In the genomic region with DNA sequence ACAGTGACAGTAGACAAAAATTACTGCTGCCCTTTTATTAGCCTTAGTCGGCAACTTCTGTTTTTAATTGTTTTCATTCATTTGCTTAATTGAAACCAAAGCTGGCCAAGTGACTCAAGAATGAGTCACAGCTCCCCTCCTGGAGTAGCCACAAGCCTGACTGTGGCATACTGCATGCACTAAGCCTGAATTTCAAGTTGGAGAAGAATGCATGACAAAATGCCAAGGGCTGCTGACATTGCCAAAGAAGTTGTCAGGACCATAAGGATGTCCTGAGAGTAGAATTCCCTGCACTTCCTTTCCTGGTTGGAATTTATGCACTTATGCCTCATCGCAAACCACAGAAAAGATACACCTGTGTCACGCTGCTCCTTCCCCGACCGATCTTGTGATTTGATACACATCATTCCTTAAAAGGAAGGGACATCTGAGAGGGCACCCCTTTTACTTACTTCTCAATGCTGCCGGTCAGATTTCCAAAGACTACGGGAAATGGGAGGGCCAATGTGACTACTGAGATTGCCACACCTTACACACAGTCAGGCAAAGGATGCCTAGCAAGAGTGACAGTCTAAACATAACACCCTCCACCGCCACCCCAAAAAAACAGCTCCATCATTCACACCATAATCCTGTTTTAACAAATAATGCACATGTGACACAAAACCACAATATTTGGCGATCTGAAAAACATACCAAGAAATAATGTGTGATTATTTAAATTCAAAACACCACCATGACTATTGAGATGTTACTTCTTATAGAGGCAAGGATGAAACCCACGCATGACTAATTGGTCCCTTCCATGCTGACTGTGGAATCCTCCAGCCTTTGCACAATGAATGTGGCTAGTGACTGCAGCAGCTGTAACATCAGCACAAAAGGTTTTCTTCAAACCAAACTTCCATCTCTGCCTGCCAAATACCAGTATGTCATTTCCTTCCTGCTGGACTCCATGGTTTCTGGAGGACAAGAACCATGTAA, we compare ENCODE assay signal across 9 cellular contexts. TPM values are rescaled to one million over a fixed set of nuclear protein-coding genes. Genes with fewer than 3 reads are reported as not detected.
DNase-seq lines count a peak whose midpoint lies in the region; ATAC-seq, FAIRE-seq and TF ChIP-seq lines count a peak whose summit lies in the region.
"Had no signal": no experiment of that assay in that cellular context is flagged by ENCODE, and none has a peak within 500 bp of the region (broad histone marks: within the 10 kb centered on the region; RNA-seq: fewer than 3 reads in every experiment).

No MANE protein-coding gene starts in this region.

- peak; percentile 66 to 67 for ATAC-seq in activated T-cell treated with anti-CD3 and anti-CD28 coated beads, Interleukin-2, amount 50 U/mL, for 4 hours

- H3K36me3 Mint-ChIP-seq in activated T-cell treated with anti-CD3 and anti-CD28 coated beads, Interleukin-2, amount 50 U/mL, for 4 hours (ENCODE audit: insufficient read depth) = peaks cover 3% of the 10 kb centered on the region

- H3K4me3 ChIP-seq in HEK293 (ENCODE audit: low read depth, low read length) (no peak overlapping the region), NB4 (ENCODE audit: low read depth, low read length) (peak overlapping the region; percentile 8), skeletal muscle satellite cell (ENCODE audit: low read length) (peak overlapping the region; percentile 1)
- H3K4me3 ChIP-seq: thoracic aorta had no signal

- peak overlapping the region; percentile 67 for H3K4me2 ChIP-seq in skeletal muscle satellite cell (ENCODE audit: low read length)

- no peak overlapping the region for H3K9ac ChIP-seq in skeletal muscle satellite cell (ENCODE audit: low read depth, low read length)

- no peak for TF ChIP-seq CTCF in HEK293 (tag by site-specific recombination; IDR thresholded peaks at IDR 0.05)
- TF ChIP-seq CTCF in NB4 (IDR thresholded peaks at IDR 0.05; ENCODE audit: low read depth, low read length) = no peak

- CTCF ChIA-PET in HEK293 (lab: Yijun Ruan, JAX) = no interaction called here

- H3K4me1 Mint-ChIP-seq in activated T-cell treated with anti-CD3 and anti-CD28 coated beads, Interleukin-2, amount 50 U/mL, for 4 hours (ENCODE audit: low read depth) = peaks cover 73% of the 10 kb centered on the region

- no peak for TF ChIP-seq POLR2A in NB4 (IDR thresholded peaks at IDR 0.05; ENCODE audit: extremely low read depth, insufficient read length)

- no peak for FAIRE-seq in GM19239 (lab: Jason Lieb, UNC)

- H3K4me3 Mint-ChIP-seq in activated T-cell treated with anti-CD3 and anti-CD28 coated beads, Interleukin-2, amount 50 U/mL, for 4 hours = peak overlapping the region; percentile 67

- no peak overlapping the region for H3K27ac ChIP-seq in HEK293 (ENCODE audit: extremely low read depth, low read depth, low read length)
- H3K27ac ChIP-seq: thoracic aorta had no signal

- POLR2A ChIA-PET in HEK293 (lab: Yijun Ruan, JAX) = interaction anchor here (1.3 kb wide), 1 partner anchor 27 kb away, joined by 4 read pairs; no protein-coding TSS in a partner anchor

- H3K36me3 ChIP-seq in HEK293 (ENCODE audit: control insufficient read depth in 2 of 2, insufficient read depth in 1 of 2, low read length in 2 of 2) (no peaks in the 10 kb centered on the region), skeletal muscle satellite cell (ENCODE audit: insufficient read depth, low read length) (no peaks in the 10 kb centered on the region)
- H3K36me3 ChIP-seq: thoracic aorta had no signal

- H3K4me1 ChIP-seq in HEK293 (ENCODE audit: control insufficient read depth, insufficient read depth, low read length) (peaks cover 14% of the 10 kb centered on the region), skeletal muscle satellite cell (ENCODE audit: control insufficient read depth, insufficient read depth, low read length) (peaks cover 35% of the 10 kb centered on the region)

- H3K27me3 ChIP-seq in skeletal muscle satellite cell (ENCODE audit: control insufficient read depth, insufficient read depth, low read length) = no peaks in the 10 kb centered on the region

- DNase-seq in Daoy (ENCODE audit: low read depth) = peak; percentile 98
- peak; percentile 93 for DNase-seq in NB4 (ENCODE audit: low read depth)
- peak; percentile 10 for DNase-seq in activated T-cell treated with anti-CD3 and anti-CD28 coated beads, Interleukin-2, amount 50 U/mL, for 4 hours
- peak; percentile 46 for DNase-seq in germinal center (ENCODE audit: low spot score)
- no peak for DNase-seq in NCI-H146 treated with DMSO at 0.1 percent for 48 hours (lab: John Stamatoyannopoulos, UW; ENCODE audit: unreplicated experiment)
- no peak for DNase-seq in GM19239 (ENCODE audit: insufficient read length, low spot score)

- H3K27me3 Mint-ChIP-seq in activated T-cell treated with anti-CD3 and anti-CD28 coated beads, Interleukin-2, amount 50 U/mL, for 4 hours (ENCODE audit: low read depth) = no peaks in the 10 kb centered on the region

- no peaks in the 10 kb centered on the region for H3K9me3 Mint-ChIP-seq in activated T-cell treated with anti-CD3 and anti-CD28 coated beads, Interleukin-2, amount 50 U/mL, for 4 hours

- H3K9me3 ChIP-seq in HEK293 (ENCODE audit: control insufficient read depth, insufficient read depth, low read depth, low read length) (no peaks in the 10 kb centered on the region), skeletal muscle satellite cell (replicated peaks; ENCODE audit: low read length) (no peaks in the 10 kb centered on the region)
- H3K9me3 ChIP-seq: thoracic aorta had no signal

TF ChIP-seq in HEK293, 187 proteins besides CTCF, POLR2A, EP300 and RAD21 (continues in another document):
- TF ChIP-seq ZNF341 (tag by site-specific recombination; IDR thresholded peaks at IDR 0.05; ENCODE audit: low read depth) (no peak), ZNF544 (tag by site-specific recombination; IDR thresholded peaks at IDR 0.05) (no peak), ZNF548 (tag by site-specific recombination; IDR thresholded peaks at IDR 0.05) (no peak), ZNF16 (tag by site-specific recombination; IDR thresholded peaks at IDR 0.05; ENCODE audit: low read depth) (no peak), KLF8 (tag by site-specific recombination; IDR thresholded peaks at IDR 0.05) (peak; percentile 61), ZNF394 (tag by site-specific recombination; IDR thresholded peaks at IDR 0.05; ENCODE audit: borderline replicate concordance) (peak; percentile 76; the same call in 1 of the 2 replicates), ZNF132 (tag by site-specific recombination; IDR thresholded peaks at IDR 0.05; ENCODE audit: borderline replicate concordance) (no peak)
- TF ChIP-seq, protein P1, sequence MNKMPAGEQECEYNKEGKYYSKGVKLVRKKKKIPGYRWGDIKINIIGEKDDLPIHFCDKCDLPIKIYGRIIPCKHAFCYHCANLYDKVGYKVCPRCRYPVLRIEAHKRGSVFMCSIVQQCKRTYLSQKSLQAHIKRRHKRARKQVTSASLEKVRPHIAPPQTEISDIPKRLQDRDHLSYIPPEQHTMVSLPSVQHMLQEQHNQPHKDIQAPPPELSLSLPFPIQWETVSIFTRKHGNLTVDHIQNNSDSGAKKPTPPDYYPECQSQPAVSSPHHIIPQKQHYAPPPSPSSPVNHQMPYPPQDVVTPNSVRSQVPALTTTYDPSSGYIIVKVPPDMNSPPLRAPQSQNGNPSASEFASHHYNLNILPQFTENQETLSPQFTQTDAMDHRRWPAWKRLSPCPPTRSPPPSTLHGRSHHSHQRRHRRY (tag by site-specific recombination; IDR thresholded peaks at IDR 0.05) = no peak
- TF ChIP-seq, protein P2, sequence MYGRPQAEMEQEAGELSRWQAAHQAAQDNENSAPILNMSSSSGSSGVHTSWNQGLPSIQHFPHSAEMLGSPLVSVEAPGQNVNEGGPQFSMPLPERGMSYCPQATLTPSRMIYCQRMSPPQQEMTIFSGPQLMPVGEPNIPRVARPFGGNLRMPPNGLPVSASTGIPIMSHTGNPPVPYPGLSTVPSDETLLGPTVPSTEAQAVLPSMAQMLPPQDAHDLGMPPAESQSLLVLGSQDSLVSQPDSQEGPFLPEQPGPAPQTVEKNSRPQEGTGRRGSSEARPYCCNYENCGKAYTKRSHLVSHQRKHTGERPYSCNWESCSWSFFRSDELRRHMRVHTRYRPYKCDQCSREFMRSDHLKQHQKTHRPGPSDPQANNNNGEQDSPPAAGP (tag by site-specific recombination; IDR thresholded peaks at IDR 0.05) = peak; percentile 77
- TF ChIP-seq, protein P3, sequence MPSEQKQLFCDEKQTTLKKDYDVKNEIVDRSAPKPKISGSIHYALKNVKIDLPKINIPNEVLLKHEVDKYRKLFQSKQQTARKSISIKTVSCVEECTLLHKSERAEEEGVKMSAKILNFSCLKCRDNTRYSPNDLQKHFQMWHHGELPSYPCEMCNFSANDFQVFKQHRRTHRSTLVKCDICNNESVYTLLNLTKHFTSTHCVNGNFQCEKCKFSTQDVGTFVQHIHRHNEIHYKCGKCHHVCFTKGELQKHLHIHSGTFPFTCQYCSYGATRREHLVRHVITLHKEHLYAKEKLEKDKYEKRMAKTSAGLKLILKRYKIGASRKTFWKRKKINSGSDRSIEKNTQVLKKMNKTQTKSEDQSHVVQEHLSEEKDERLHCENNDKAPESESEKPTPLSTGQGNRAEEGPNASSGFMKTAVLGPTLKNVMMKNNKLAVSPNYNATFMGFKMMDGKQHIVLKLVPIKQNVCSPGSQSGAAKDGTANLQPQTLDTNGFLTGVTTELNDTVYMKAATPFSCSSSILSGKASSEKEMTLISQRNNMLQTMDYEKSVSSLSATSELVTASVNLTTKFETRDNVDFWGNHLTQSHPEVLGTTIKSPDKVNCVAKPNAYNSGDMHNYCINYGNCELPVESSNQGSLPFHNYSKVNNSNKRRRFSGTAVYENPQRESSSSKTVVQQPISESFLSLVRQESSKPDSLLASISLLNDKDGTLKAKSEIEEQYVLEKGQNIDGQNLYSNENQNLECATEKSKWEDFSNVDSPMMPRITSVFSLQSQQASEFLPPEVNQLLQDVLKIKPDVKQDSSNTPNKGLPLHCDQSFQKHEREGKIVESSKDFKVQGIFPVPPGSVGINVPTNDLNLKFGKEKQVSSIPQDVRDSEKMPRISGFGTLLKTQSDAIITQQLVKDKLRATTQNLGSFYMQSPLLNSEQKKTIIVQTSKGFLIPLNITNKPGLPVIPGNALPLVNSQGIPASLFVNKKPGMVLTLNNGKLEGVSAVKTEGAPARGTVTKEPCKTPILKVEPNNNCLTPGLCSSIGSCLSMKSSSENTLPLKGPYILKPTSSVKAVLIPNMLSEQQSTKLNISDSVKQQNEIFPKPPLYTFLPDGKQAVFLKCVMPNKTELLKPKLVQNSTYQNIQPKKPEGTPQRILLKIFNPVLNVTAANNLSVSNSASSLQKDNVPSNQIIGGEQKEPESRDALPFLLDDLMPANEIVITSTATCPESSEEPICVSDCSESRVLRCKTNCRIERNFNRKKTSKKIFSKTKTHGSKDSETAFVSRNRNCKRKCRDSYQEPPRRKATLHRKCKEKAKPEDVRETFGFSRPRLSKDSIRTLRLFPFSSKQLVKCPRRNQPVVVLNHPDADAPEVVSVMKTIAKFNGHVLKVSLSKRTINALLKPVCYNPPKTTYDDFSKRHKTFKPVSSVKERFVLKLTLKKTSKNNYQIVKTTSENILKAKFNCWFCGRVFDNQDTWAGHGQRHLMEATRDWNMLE (tag by site-specific recombination; conservative IDR thresholded peaks at IDR 0.05; ENCODE audit: low read depth) = no peak

RNA-seq across cellular contexts. Expression of a gene that starts 28.2 kb away (rescaled TPM):
- 2.4 and 3.8 TPM in 2 replicates for total RNA-seq in Daoy (2014; rRNA removed; shearing (Covaris generic))
- total RNA-seq in activated T-cell treated with anti-CD3 and anti-CD28 coated beads, Interleukin-2, amount 50 U/mL, for 4 hours = 1 to 10 TPM; 5.4 to 8.8 (median 5.8) TPM
- total RNA-seq in skeletal muscle satellite cell (2012; rRNA removed) = 0.22 and 0.25 TPM in 2 replicates

Comparison
In these comparisons a context has a peak if more than half of its experiments do, and no peak if none do; other contexts are left out.
1. DNase-seq: peak in Daoy (single experiment), NB4 (single experiment), activated T-cell treated with anti-CD3 and anti-CD28 coated beads, Interleukin-2, amount 50 U/mL, for 4 hours (single experiment) and germinal center (single experiment); none in NCI-H146 treated with DMSO at 0.1 percent for 48 hours (single experiment) and GM19239 (single experiment).